ENCODE assay signal across 13 cellular contexts in genomic region chr5:172875372-172876279, GRCh38. TPM values are rescaled to one million over a fixed set of nuclear protein-coding genes. Genes with fewer than 3 reads are reported as not detected.
DNase-seq lines count a peak whose midpoint lies in the region; ATAC-seq, FAIRE-seq and TF ChIP-seq lines count a peak whose summit lies in the region.
"Had no signal": no experiment of that assay in that cellular context is flagged by ENCODE, and none has a peak within 500 bp of the region (broad histone marks: within the 10 kb centered on the region; RNA-seq: fewer than 3 reads in every experiment).

No MANE protein-coding gene starts in this region.

- H3K27ac ChIP-seq in gastroesophageal sphincter = peak overlapping the region; percentile 72 to 97 (median 94)
- peak overlapping the region; percentile 85 to 98 (median 94) for H3K27ac ChIP-seq in gastrocnemius medialis
- H3K27ac ChIP-seq: VCaP had no signal

- H3K4me3 ChIP-seq in gastroesophageal sphincter (no peak overlapping the region), gastrocnemius medialis (no peak overlapping the region)
- H3K4me3 ChIP-seq: Peyer's patch had no signal

- WGBS in gastroesophageal sphincter (ENCODE audit: low coverage in 1 of 2), 2 donors = 49 to 65% methylated on average over 3 to 7 of the region's 8 CpGs

- intact Hi-C loops in gastrocnemius medialis (cut with DNase I; ENCODE audit: low total_unique reads) = no loop called here

- no peak for TF ChIP-seq POLR2A in gastroesophageal sphincter (IDR thresholded peaks at IDR 0.05)
- no peak for TF ChIP-seq POLR2A in gastrocnemius medialis (IDR thresholded peaks at IDR 0.05)

- no peaks in the 10 kb centered on the region for H3K36me3 ChIP-seq in gastroesophageal sphincter
- H3K36me3 ChIP-seq in gastrocnemius medialis = no peaks in the 10 kb centered on the region
- H3K36me3 ChIP-seq: Peyer's patch had no signal

- H3K9me3 ChIP-seq in gastroesophageal sphincter (no peaks in the 10 kb centered on the region), gastrocnemius medialis (no peaks in the 10 kb centered on the region)
- H3K9me3 ChIP-seq: Peyer's patch had no signal

- no peak for TF ChIP-seq CTCF in D721Med (IDR thresholded peaks at IDR 0.05; ENCODE audit: insufficient read depth, missing control alignments)
- no peak for TF ChIP-seq CTCF in gastroesophageal sphincter (IDR thresholded peaks at IDR 0.05)
- no peak for TF ChIP-seq CTCF in gastrocnemius medialis (IDR thresholded peaks at IDR 0.05 in 4 of 5, conservative IDR thresholded peaks at IDR 0.05 in 1 of 5)

- H3K4me1 ChIP-seq in gastroesophageal sphincter (peaks cover 17 to 96% (median 32%) of the 10 kb centered on the region in 3 donors), gastrocnemius medialis (peaks cover 62 to 70% of the 10 kb centered on the region in 2 donors)

- in situ Hi-C loops in gastrocnemius medialis (cut with MboI; ENCODE audit: low sequenced_read_pairs in 4 of 4) = loop anchor here in 1 of 4 donors (10.0 kb wide), 1 partner anchor 101 kb away; the partner anchor contains the start of gene DUSP1

- H3K27me3 ChIP-seq in gastroesophageal sphincter = no peaks in the 10 kb centered on the region
- H3K27me3 ChIP-seq in gastrocnemius medialis = no peaks in the 10 kb centered on the region
- H3K27me3 ChIP-seq: Peyer's patch had no signal

- FAIRE-seq in D721Med (lab: Jason Lieb, UNC) = peak; percentile 32

- DNase-seq in D721Med (ENCODE audit: insufficient read length, low spot score) (no peak), gastrocnemius medialis (no peak), HuH-7 (ENCODE audit: low spot score) (no peak)
- DNase-seq: activated T-cell treated with anti-CD3 and anti-CD28 coated beads, Interleukin-2, amount 50 U/mL, for 4 hours; left colon; NCI-H226; Peyer's patch had no signal

- ATAC-seq in SK-N-SH treated with all-trans-retinoic acid at 6 μM for 48 hours (peak; percentile 73), gastroesophageal sphincter (no peak), gastrocnemius medialis (no peak), GM18873 (IDR thresholded peaks at IDR 0.05; ENCODE audit: low FRiP score, unreplicated experiment) (no peak), GM19035 (IDR thresholded peaks at IDR 0.05; ENCODE audit: unreplicated experiment) (no peak), HG02571 (IDR thresholded peaks at IDR 0.05; ENCODE audit: unreplicated experiment) (no peak)

- TF ChIP-seq EP300 in gastroesophageal sphincter (IDR thresholded peaks at IDR 0.05) = no peak

TF ChIP-seq in SK-N-SH treated with all-trans-retinoic acid at 6 μM for 48 hours, 23 proteins besides CTCF, POLR2A, EP300 and RAD21:
- no peak for TF ChIP-seq ZNF565 (CRISPR knock-in tag; conservative IDR thresholded peaks at IDR 0.05; ENCODE audit: low read depth)
- TF ChIP-seq ARNTL (CRISPR knock-in tag; IDR thresholded peaks at IDR 0.05; ENCODE audit: borderline replicate concordance, low read depth) = no peak
- TF ChIP-seq POU6F1 (CRISPR knock-in tag; IDR thresholded peaks at IDR 0.05; ENCODE audit: borderline replicate concordance, low read depth) = no peak
- no peak for TF ChIP-seq ZFP3 (CRISPR knock-in tag; IDR thresholded peaks at IDR 0.05)
- TF ChIP-seq GLIS3 (CRISPR knock-in tag; IDR thresholded peaks at IDR 0.05) = no peak
- TF ChIP-seq ESRRG (CRISPR knock-in tag; IDR thresholded peaks at IDR 0.05) = no peak
- TF ChIP-seq TCF4 (CRISPR knock-in tag; IDR thresholded peaks at IDR 0.05; ENCODE audit: borderline replicate concordance) = no peak
- no peak for TF ChIP-seq OSR1 (CRISPR knock-in tag; IDR thresholded peaks at IDR 0.05)
- TF ChIP-seq ZNF70 (CRISPR knock-in tag; IDR thresholded peaks at IDR 0.05) = no peak
- TF ChIP-seq TSHZ2 (CRISPR knock-in tag; IDR thresholded peaks at IDR 0.05) = no peak
- no peak for TF ChIP-seq CREB5 (CRISPR knock-in tag; IDR thresholded peaks at IDR 0.05; ENCODE audit: low read depth)
- TF ChIP-seq ZNF8 (CRISPR knock-in tag; IDR thresholded peaks at IDR 0.05) = no peak
- no peak for TF ChIP-seq ZFP30 (CRISPR knock-in tag; IDR thresholded peaks at IDR 0.05)
- TF ChIP-seq ZC3H10 (CRISPR knock-in tag; IDR thresholded peaks at IDR 0.05) = no peak
- TF ChIP-seq TOX (CRISPR knock-in tag; IDR thresholded peaks at IDR 0.05; ENCODE audit: borderline replicate concordance) = no peak
- no peak for TF ChIP-seq BACH2 (CRISPR knock-in tag; IDR thresholded peaks at IDR 0.05; ENCODE audit: borderline replicate concordance)
- no peak for TF ChIP-seq CSDC2 (CRISPR knock-in tag; IDR thresholded peaks at IDR 0.05)
- TF ChIP-seq PPARA (CRISPR knock-in tag; IDR thresholded peaks at IDR 0.05; ENCODE audit: borderline replicate concordance) = no peak

RNA-seq across cellular contexts. Expression of gene ERGIC1, which starts 41.6 kb away (rescaled TPM):
- total RNA-seq in gastroesophageal sphincter (100 to 1,000 TPM; 116 to 172 (median 144) TPM), gastrocnemius medialis (100 to 1,000 TPM in 1 of 4 donors, 10 to 100 TPM in 3; 54.4 to 108 (median 88.0) TPM)
